Comparison of ENCODE assay signal across 26 cellular contexts in genomic region chr2:150468350-150468960, GRCh38. TPM values are rescaled to one million over a fixed set of nuclear protein-coding genes. Genes with fewer than 3 reads are reported as not detected.
DNase-seq lines count a peak whose midpoint lies in the region; ATAC-seq, FAIRE-seq and TF ChIP-seq lines count a peak whose summit lies in the region.
"Had no signal": no experiment of that assay in that cellular context is flagged by ENCODE, and none has a peak within 500 bp of the region (broad histone marks: within the 10 kb centered on the region; RNA-seq: fewer than 3 reads in every experiment).

No MANE protein-coding gene starts in this region.

- no peak overlapping the region for H3K4me3 Mint-ChIP-seq in osteocyte (ENCODE audit: unreplicated experiment)
- H3K4me3 Mint-ChIP-seq: activated T-helper 1 cell treated with anti-CD3 and anti-CD28 coated beads, Interleukin-12 subunit alpha, Interleukin-12 subunit beta, Interleukin-2, Interleukin-4 antibody, amounts not matched to agents 30 ng/mL and 10 ng/mL and 1 ng/mL, durations not matched to agents 14 hours and 24 hours and 36 hours; CD14-positive monocyte; dendritic cell treated with granulocyte-macrophage colony-stimulating factor and Interleukin-4, amounts not matched to agents 40 ng/mL and 50 ng/mL, for 4 days had no signal

- peaks cover 47% of the 10 kb centered on the region for H3K36me3 ChIP-seq in IMR-90 (ENCODE audit: control insufficient read depth, insufficient read depth, low read length)
- H3K36me3 ChIP-seq in endothelial cell of umbilical vein (ENCODE audit: control insufficient read depth in 2 of 2, extremely low read depth in 1 of 2, insufficient read depth in 2 of 2, low read length in 2 of 2), result peaks cover 21 to 48% of the 10 kb centered on the region in 2 experiments
- H3K36me3 ChIP-seq: thyroid gland had no signal

- H3K56ac ChIP-seq in IMR-90 (ENCODE audit: extremely low read depth, insufficient read depth, low read length), result no peak overlapping the region

- POLR2A ChIA-PET in A549 (lab: Yijun Ruan, JAX) (no interaction called here), IMR-90 (lab: Charles Lee; ENCODE audit: unreplicated experiment) (interaction anchor here (0.9 kb wide), 1 partner anchor 456 kb away, joined by 3 read pairs; no protein-coding TSS in a partner anchor), endothelial cell of umbilical vein (lab: Charles Lee) (interaction anchor here (1.2 to 1.9 kb wide), 3 partner anchors 8 to 14 kb away, joined by 4 to 8 read pairs (median 6); no protein-coding TSS in a partner anchor)

- H3K9me3 ChIP-seq in A549 (no peaks in the 10 kb centered on the region), IMR-90 (ENCODE audit: control insufficient read depth, insufficient read depth, low read length) (no peaks in the 10 kb centered on the region), endothelial cell of umbilical vein (replicated peaks; ENCODE audit: control insufficient read depth, insufficient read depth, low read length) (no peaks in the 10 kb centered on the region)
- H3K9me3 ChIP-seq: heart left ventricle, left ventricle myocardium inferior, thyroid gland had no signal

- H3K14ac ChIP-seq in IMR-90 (replicated peaks; ENCODE audit: low read depth, low read length), result peak overlapping the region; percentile 70; the same call in 1 of the 2 replicates

- CTCF ChIA-PET in A549 (lab: Yijun Ruan, JAX), result interaction anchor here (0.6 to 2.2 kb wide), 5 partner anchors 58 to 873 kb away, joined by 3 to 8 read pairs (median 3); no protein-coding TSS in a partner anchor
- CTCF ChIA-PET in IMR-90 (lab: Yijun Ruan, JAX), result interaction anchor here (1.4 kb wide), 1 partner anchor 772 kb away, joined by 3 read pairs; no protein-coding TSS in a partner anchor
- CTCF ChIA-PET in endothelial cell of umbilical vein (lab: Charles Lee), result interaction anchor here (1.0 to 2.5 kb wide), 5 partner anchors 8 to 669 kb away, joined by 3 to 17 read pairs (median 8); no protein-coding TSS in a partner anchor

- peak overlapping the region; percentile 73 for H2BK5ac ChIP-seq in IMR-90 (ENCODE audit: low read depth, low read length, poor library complexity, severe bottlenecking)

- H3K27me3 Mint-ChIP-seq in osteocyte (ENCODE audit: unreplicated experiment), result no peaks in the 10 kb centered on the region
- H3K27me3 Mint-ChIP-seq: dendritic cell treated with granulocyte-macrophage colony-stimulating factor and Interleukin-4, amounts not matched to agents 40 ng/mL and 50 ng/mL, for 4 days had no signal

- intact Hi-C loops in IMR-90 (cut with micrococcal nuclease), result loop anchor here (5.0 to 10.0 kb wide), 6 partner anchors 186 to 821 kb away; no protein-coding TSS in a partner anchor
- intact Hi-C loops in endothelial cell of umbilical vein (cut with micrococcal nuclease), result no loop called here

- in situ Hi-C loops in IMR-90 (cut with MboI; ENCODE audit: low sequenced_read_pairs), result loop anchor here (5.0 to 25.0 kb wide), 3 partner anchors 331 to 769 kb away; no protein-coding TSS in a partner anchor

- H2BK15ac ChIP-seq in IMR-90 (ENCODE audit: low read depth, low read length), result no peak overlapping the region

- H4K91ac ChIP-seq in IMR-90 (ENCODE audit: insufficient read depth, low read depth, low read length), result no peak overlapping the region

- peak overlapping the region in 1 of 2 experiments; percentile 38; a peak in 1 of 4 replicates for H4K8ac ChIP-seq in IMR-90 (ENCODE audit: low read depth in 2 of 2, low read length in 2 of 2)

- H2AK9ac ChIP-seq in IMR-90 (replicated peaks; ENCODE audit: low read depth, low read length, poor library complexity), result no peak overlapping the region

- no peak overlapping the region for H2BK120ac ChIP-seq in IMR-90 (ENCODE audit: low read depth, low read length)

- peaks cover 71% of the 10 kb centered on the region for H3K4me1 Mint-ChIP-seq in osteocyte (ENCODE audit: unreplicated experiment)
- H3K4me1 Mint-ChIP-seq: CD14-positive monocyte had no signal

- no peak overlapping the region for H2AK5ac ChIP-seq in IMR-90 (ENCODE audit: low read depth, low read length)

- BruUV-seq in IMR-90 (replicated peaks; lab: Mats Ljungman, UMichigan) (TSS peak; percentile 84), endothelial cell of umbilical vein (replicated peaks; lab: Mats Ljungman, UMichigan) (no TSS peak)

- H3K36me3 Mint-ChIP-seq in osteocyte (ENCODE audit: unreplicated experiment), result peaks cover 56% of the 10 kb centered on the region
- H3K36me3 Mint-ChIP-seq: activated naive CD4-positive, alpha-beta T cell treated with anti-CD3 and anti-CD28 coated beads, Interleukin-2, amount 50 U/mL, for 72 hours; CD14-positive monocyte had no signal

- no peaks in the 10 kb centered on the region for H3K9me3 Mint-ChIP-seq in osteocyte (ENCODE audit: unreplicated experiment)
- H3K9me3 Mint-ChIP-seq: activated T-helper 1 cell treated with anti-CD3 and anti-CD28 coated beads, Interleukin-12 subunit alpha, Interleukin-12 subunit beta, Interleukin-2, Interleukin-4 antibody, amounts not matched to agents 30 ng/mL and 10 ng/mL and 1 ng/mL, durations not matched to agents 14 hours and 24 hours and 36 hours; dendritic cell treated with granulocyte-macrophage colony-stimulating factor and Interleukin-4, amounts not matched to agents 40 ng/mL and 50 ng/mL, for 4 days had no signal

- H3K27me3 ChIP-seq in IMR-90 (ENCODE audit: control insufficient read depth, insufficient read depth, low read length) (no peaks in the 10 kb centered on the region), endothelial cell of umbilical vein (ENCODE audit: control insufficient read depth in 2 of 2, insufficient read depth in 2 of 2, low read length in 2 of 2) (no peaks in the 10 kb centered on the region)
- H3K27me3 ChIP-seq: brain microvascular endothelial cell, heart left ventricle, thyroid gland had no signal

- DNase-seq in A549 (ENCODE audit: low read depth in 1 of 2, low spot score in 1 of 2) (no peak), IMR-90 (peak; percentile 19), endothelial cell of umbilical vein (ENCODE audit: low read depth, low spot score) (peak; percentile 28), osteocyte (ENCODE audit: extremely low spot score, unreplicated experiment) (no peak), NCI-H1436 (lab: John Stamatoyannopoulos, UW) (no peak), DMS79 (lab: John Stamatoyannopoulos, UW) (no peak)
- no peak for DNase-seq in stimulated activated naive CD4-positive, alpha-beta T cell (lab: John Stamatoyannopoulos, UW)
- DNase-seq: activated CD4-positive, alpha-beta T cell treated with anti-CD3 and anti-CD28 coated beads for 1 hour; brain microvascular endothelial cell; DMS 273 treated with DMSO at 0.1 percent for 48 hours; erythroblast; heart left ventricle; left ventricle myocardium inferior; NCI-H187 treated with DMSO at 0.1 percent for 48 hours; retina; stimulated activated CD4-positive, alpha-beta T cell treated with anti-CD3 and anti-CD28 coated beads, Interleukin-15, amount 100 ng/mL, for 24 hours; T1000; thyroid gland had no signal

- H3K27ac ChIP-seq in A549, result 0 out of 6 replicates have a peak overlapping the region, but pooled peaks of 1 of the 2 experiments have one; percentile 4
- H3K27ac ChIP-seq in IMR-90 (ENCODE audit: insufficient read depth, low read length), result no peak overlapping the region
- no peak overlapping the region for H3K27ac ChIP-seq in endothelial cell of umbilical vein (ENCODE audit: insufficient read depth, low read depth, low read length)
- H3K27ac ChIP-seq: HL-60, thyroid gland had no signal

- H3K9ac ChIP-seq in IMR-90 (ENCODE audit: low read depth, low read length) (peak overlapping the region; percentile 44; the same call in 1 of the 2 replicates), endothelial cell of umbilical vein (replicated peaks; ENCODE audit: extremely low read depth, insufficient read depth, low read length) (peak overlapping the region; percentile 22)

- FAIRE-seq in A549 (lab: Jason Lieb, UNC), result no peak
- no peak for FAIRE-seq in endothelial cell of umbilical vein (lab: Jason Lieb, UNC)
- FAIRE-seq: A204.1 had no signal

- peaks cover 52% of the 10 kb centered on the region for H3K79me2 ChIP-seq in endothelial cell of umbilical vein (ENCODE audit: control insufficient read depth, insufficient read depth, low read length)

- H3K4me3 ChIP-seq in A549 (no peak overlapping the region), IMR-90 (ENCODE audit: insufficient read depth, low read depth, low read length) (no peak overlapping the region), endothelial cell of umbilical vein (replicated peaks in 1 of 3; ENCODE audit: insufficient read depth in 1 of 3, low read depth in 1 of 3, low read length in 3 of 3) (no peak overlapping the region)
- H3K4me3 ChIP-seq: heart left ventricle, left ventricle myocardium inferior, thyroid gland had no signal

- peak overlapping the region; percentile 52 for H3K27ac Mint-ChIP-seq in osteocyte (ENCODE audit: unreplicated experiment)
- H3K27ac Mint-ChIP-seq: activated naive CD4-positive, alpha-beta T cell treated with anti-CD3 and anti-CD28 coated beads, Interleukin-2, amount 50 U/mL, for 72 hours; activated T-helper 1 cell treated with anti-CD3 and anti-CD28 coated beads, Interleukin-12 subunit alpha, Interleukin-12 subunit beta, Interleukin-2, Interleukin-4 antibody, amounts not matched to agents 30 ng/mL and 10 ng/mL and 1 ng/mL, durations not matched to agents 14 hours and 24 hours and 36 hours; dendritic cell treated with granulocyte-macrophage colony-stimulating factor and Interleukin-4, amounts not matched to agents 40 ng/mL and 50 ng/mL, for 4 days had no signal

- no peak overlapping the region for H2AFZ ChIP-seq in IMR-90 (replicated peaks; ENCODE audit: low read length, poor library complexity)
- no peak overlapping the region for H2AFZ ChIP-seq in endothelial cell of umbilical vein (ENCODE audit: low read depth, low read length)

- H3K23ac ChIP-seq in IMR-90 (ENCODE audit: low read depth, low read length), result peak overlapping the region; percentile 53

- TF ChIP-seq RAD21 in A549 (conservative IDR thresholded peaks at IDR 0.05 in 1 of 2, IDR thresholded peaks at IDR 0.05 in 1 of 2) (no peak), IMR-90 (IDR thresholded peaks at IDR 0.05; ENCODE audit: low read length) (no peak)

- H2BK20ac ChIP-seq in IMR-90 (ENCODE audit: low read depth, low read length), result no peak overlapping the region

- H4K5ac ChIP-seq in IMR-90 (ENCODE audit: low read depth, low read length), result no peak overlapping the region

- TF ChIP-seq POLR2A in A549 (IDR thresholded peaks at IDR 0.05; ENCODE audit: low read length) (no peak), IMR-90 (IDR thresholded peaks at IDR 0.05; ENCODE audit: low read depth, low read length) (peak; percentile 36; the same call in 1 of the 2 replicates), endothelial cell of umbilical vein (IDR thresholded peaks at IDR 0.05; ENCODE audit: low read depth, low read length) (peak; percentile 37)

- no peak for TF ChIP-seq EP300 in A549 (IDR thresholded peaks at IDR 0.05)

- dilution Hi-C loops in IMR-90 (cut with HindIII; ENCODE audit: low sequenced_read_pairs, unreplicated experiment), result no loop called here
- dilution Hi-C loops in endothelial cell of umbilical vein (cut with MboI; ENCODE audit: extremely low pct_ligation_motif_present, low sequenced_read_pairs), result no loop called here

- H3K4ac ChIP-seq in IMR-90 (ENCODE audit: low read depth, low read length), result no peak overlapping the region

- H3K4me1 ChIP-seq in A549, result peaks cover 78% of the 10 kb centered on the region
- H3K4me1 ChIP-seq in IMR-90 (ENCODE audit: control insufficient read depth, insufficient read depth, low read length), result peaks cover 9% of the 10 kb centered on the region
- peaks cover 96% of the 10 kb centered on the region for H3K4me1 ChIP-seq in endothelial cell of umbilical vein (ENCODE audit: control insufficient read depth, extremely low read depth, insufficient read depth, low read length)
- H3K4me1 ChIP-seq: thyroid gland had no signal

- 80% methylated on average over 7 of the region's 7 CpGs for WGBS in A549 (ENCODE audit: missing lambda C conversion rate)
- 30% methylated on average over 2 of the region's 7 CpGs; no CpG with 5 or more reads in 1 of the 2 experiments for WGBS in IMR-90 (ENCODE audit: extremely low coverage in 2 of 2, insufficient read length in 1 of 2), 2 experiments

- ATAC-seq in A549 (no peak), IMR-90 (ENCODE audit: low read depth) (no peak), GM19397 (IDR thresholded peaks at IDR 0.05; ENCODE audit: unreplicated experiment) (no peak)
- ATAC-seq: activated naive CD4-positive, alpha-beta T cell treated with anti-CD3 and anti-CD28 coated beads, Interleukin-2, amount 50 U/mL, for 72 hours; heart left ventricle had no signal

- H4K20me1 ChIP-seq in IMR-90 (ENCODE audit: insufficient read depth, low read length), result peaks cover 73% of the 10 kb centered on the region
- no peaks in the 10 kb centered on the region for H4K20me1 ChIP-seq in endothelial cell of umbilical vein (replicated peaks; ENCODE audit: control insufficient read depth, extremely low read depth, insufficient read depth, low read length)

- H3K4me2 ChIP-seq in A549 (0 out of 3 replicates have a peak overlapping the region, but pooled peaks have one; percentile 0), IMR-90 (ENCODE audit: low read depth, low read length) (peak overlapping the region; percentile 12; the same call in 1 of the 2 replicates), endothelial cell of umbilical vein (ENCODE audit: insufficient read depth, low read length) (no peak overlapping the region)

- H3K79me1 ChIP-seq in IMR-90 (ENCODE audit: low read depth in 1 of 2, low read length in 2 of 2), result peaks cover 6 to 45% of the 10 kb centered on the region in 2 experiments; a peak in 3 of 4 replicates

- H3K18ac ChIP-seq in IMR-90 (ENCODE audit: low read depth, low read length), result peak overlapping the region; percentile 66; the same call in 1 of the 2 replicates

- peaks cover 21% of the 10 kb centered on the region for H3K9me1 ChIP-seq in IMR-90 (ENCODE audit: insufficient read depth, low read length)
- H3K9me1 ChIP-seq in endothelial cell of umbilical vein (replicated peaks; ENCODE audit: control insufficient read depth, extremely low read depth, insufficient read depth, low read length), result no peaks in the 10 kb centered on the region

- TF ChIP-seq CTCF in A549 (IDR thresholded peaks at IDR 0.05), result no peak
- TF ChIP-seq CTCF in IMR-90 (conservative IDR thresholded peaks at IDR 0.05; ENCODE audit: low read depth, low read length), result no peak
- TF ChIP-seq CTCF in endothelial cell of umbilical vein (IDR thresholded peaks at IDR 0.05; ENCODE audit: extremely low read depth in 1 of 2, insufficient read depth in 1 of 2, low read depth in 1 of 2, low read length in 2 of 2), result no peak
- TF ChIP-seq CTCF in osteocyte (IDR thresholded peaks at IDR 0.05), result no peak

RNA-seq across cellular contexts. Expression of gene RND3, which starts 19.0 kb away (rescaled TPM):
- 127 and 137 TPM in 2 replicates for polyA plus RNA-seq in A549 (2011; rRNA removed)
- polyA plus RNA-seq in A549 (2012; cell fraction: cytosol; rRNA removed), result 33.7 and 35.9 TPM in 2 replicates
- polyA plus RNA-seq in A549 (2012; cell fraction: nucleus; rRNA removed), result 21.6 and 24.5 TPM in 2 replicates
- 56.8 to 62.0 TPM (median 61.7 TPM) in 3 replicates for polyA plus RNA-seq in A549 (2017; fragmentation: RNase III; extraction: RNeasy Plus Mini Kit Qiagen cat#74134 plus additional on column Dnase treatment)
- 137 and 144 TPM in 2 replicates for polyA minus RNA-seq in A549 (2011; rRNA and poly(A)+ RNA removed)
- 331 and 449 TPM in 2 replicates for total RNA-seq in IMR-90 (2012; rRNA removed)
- 111 and 136 TPM in 2 replicates for polyA plus RNA-seq in IMR-90 (2012; rRNA removed)
- polyA plus RNA-seq in IMR-90 (2012; cell fraction: cytosol; rRNA removed), result 23.5 and 27.4 TPM in 2 replicates
- 14.3 and 120 TPM in 2 replicates for polyA plus RNA-seq in IMR-90 (2012; cell fraction: nucleus; rRNA removed; ENCODE audit: low replicate concordance)
- total RNA-seq in endothelial cell of umbilical vein, result 132 and 158 TPM in 2 replicates
- 53.3 and 57.1 TPM in 2 replicates for polyA plus RNA-seq in endothelial cell of umbilical vein
- 107 and 123 TPM in 2 replicates for polyA plus RNA-seq in endothelial cell of umbilical vein (2011; cell fraction: cytosol; rRNA removed)
- polyA plus RNA-seq in endothelial cell of umbilical vein (2011; cell fraction: nucleus; rRNA removed), result 175 and 179 TPM in 2 replicates
- polyA plus RNA-seq in endothelial cell of umbilical vein (2012), result 190 and 258 TPM in 2 replicates
- polyA minus RNA-seq in endothelial cell of umbilical vein, result 260 and 272 TPM in 2 replicates
- 15.0 TPM for polyA minus RNA-seq in endothelial cell of umbilical vein (2011; cell fraction: cytosol; rRNA and poly(A)+ RNA removed)
- polyA minus RNA-seq in endothelial cell of umbilical vein (2011; cell fraction: nucleus; rRNA and poly(A)+ RNA removed), result 211 and 223 TPM in 2 replicates
- total RNA-seq in osteocyte, result 146 and 160 TPM in 2 replicates
- total RNA-seq: activated CD8-positive, alpha-beta memory T cell treated with anti-CD3 and anti-CD28 coated beads for 36 hours; activated naive CD4-positive, alpha-beta T cell treated with anti-CD3 and anti-CD28 coated beads, Interleukin-2, amount 50 U/mL, for 72 hours; activated T-helper 1 cell treated with anti-CD3 and anti-CD28 coated beads, Interleukin-12 subunit alpha, Interleukin-12 subunit beta, Interleukin-2, Interleukin-4 antibody, amounts not matched to agents 30 ng/mL and 10 ng/mL and 1 ng/mL, durations not matched to agents 14 hours and 24 hours and 36 hours had no signal
- polyA plus RNA-seq: CD14-positive monocyte had no signal

Comparison
In these comparisons a context has a peak if more than half of its experiments do, and no peak if none do; other contexts are left out.
1. DNase-seq: peak in IMR-90 (single experiment) and endothelial cell of umbilical vein (single experiment); none in A549 (0 of 2), osteocyte (single experiment), NCI-H1436 (single experiment), stimulated activated naive CD4-positive, alpha-beta T cell (0 of 6) and DMS79 (single experiment).